In the genomic region with DNA sequence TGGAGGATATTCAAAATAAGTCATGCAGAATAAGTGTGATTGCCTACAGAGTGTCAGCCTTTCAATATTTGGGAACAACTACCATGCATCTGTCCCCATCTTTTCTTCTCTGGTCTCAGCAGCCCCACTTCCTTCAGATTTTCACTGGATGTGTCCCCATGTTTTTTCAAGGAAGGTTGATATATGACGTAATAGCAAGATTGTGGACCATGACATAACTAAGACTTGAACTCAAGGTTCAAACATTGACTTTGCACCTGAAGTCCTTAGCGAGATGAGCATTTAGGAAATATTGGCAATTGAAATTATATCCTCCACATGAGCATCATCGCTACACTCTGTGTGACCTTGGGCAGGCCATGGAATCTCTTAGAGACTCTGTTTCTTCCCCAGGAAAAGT, we compare ENCODE assay signal across 1 cellular context.
A peak's percentile ranks its signal among the peaks of the same experiment; 100 is the strongest.
TF ChIP-seq lines count a peak whose summit lies in the region.

No MANE protein-coding gene starts in this region.

TF ChIP-seq in HepG2, 621 proteins besides CTCF, POLR2A, EP300 and RAD21:
- no peak for TF ChIP-seq ADNP (CRISPR knock-in tag; IDR thresholded peaks at IDR 0.05)
- TF ChIP-seq ZBTB25 (CRISPR knock-in tag; IDR thresholded peaks at IDR 0.05): no peak
- TF ChIP-seq, protein P1, sequence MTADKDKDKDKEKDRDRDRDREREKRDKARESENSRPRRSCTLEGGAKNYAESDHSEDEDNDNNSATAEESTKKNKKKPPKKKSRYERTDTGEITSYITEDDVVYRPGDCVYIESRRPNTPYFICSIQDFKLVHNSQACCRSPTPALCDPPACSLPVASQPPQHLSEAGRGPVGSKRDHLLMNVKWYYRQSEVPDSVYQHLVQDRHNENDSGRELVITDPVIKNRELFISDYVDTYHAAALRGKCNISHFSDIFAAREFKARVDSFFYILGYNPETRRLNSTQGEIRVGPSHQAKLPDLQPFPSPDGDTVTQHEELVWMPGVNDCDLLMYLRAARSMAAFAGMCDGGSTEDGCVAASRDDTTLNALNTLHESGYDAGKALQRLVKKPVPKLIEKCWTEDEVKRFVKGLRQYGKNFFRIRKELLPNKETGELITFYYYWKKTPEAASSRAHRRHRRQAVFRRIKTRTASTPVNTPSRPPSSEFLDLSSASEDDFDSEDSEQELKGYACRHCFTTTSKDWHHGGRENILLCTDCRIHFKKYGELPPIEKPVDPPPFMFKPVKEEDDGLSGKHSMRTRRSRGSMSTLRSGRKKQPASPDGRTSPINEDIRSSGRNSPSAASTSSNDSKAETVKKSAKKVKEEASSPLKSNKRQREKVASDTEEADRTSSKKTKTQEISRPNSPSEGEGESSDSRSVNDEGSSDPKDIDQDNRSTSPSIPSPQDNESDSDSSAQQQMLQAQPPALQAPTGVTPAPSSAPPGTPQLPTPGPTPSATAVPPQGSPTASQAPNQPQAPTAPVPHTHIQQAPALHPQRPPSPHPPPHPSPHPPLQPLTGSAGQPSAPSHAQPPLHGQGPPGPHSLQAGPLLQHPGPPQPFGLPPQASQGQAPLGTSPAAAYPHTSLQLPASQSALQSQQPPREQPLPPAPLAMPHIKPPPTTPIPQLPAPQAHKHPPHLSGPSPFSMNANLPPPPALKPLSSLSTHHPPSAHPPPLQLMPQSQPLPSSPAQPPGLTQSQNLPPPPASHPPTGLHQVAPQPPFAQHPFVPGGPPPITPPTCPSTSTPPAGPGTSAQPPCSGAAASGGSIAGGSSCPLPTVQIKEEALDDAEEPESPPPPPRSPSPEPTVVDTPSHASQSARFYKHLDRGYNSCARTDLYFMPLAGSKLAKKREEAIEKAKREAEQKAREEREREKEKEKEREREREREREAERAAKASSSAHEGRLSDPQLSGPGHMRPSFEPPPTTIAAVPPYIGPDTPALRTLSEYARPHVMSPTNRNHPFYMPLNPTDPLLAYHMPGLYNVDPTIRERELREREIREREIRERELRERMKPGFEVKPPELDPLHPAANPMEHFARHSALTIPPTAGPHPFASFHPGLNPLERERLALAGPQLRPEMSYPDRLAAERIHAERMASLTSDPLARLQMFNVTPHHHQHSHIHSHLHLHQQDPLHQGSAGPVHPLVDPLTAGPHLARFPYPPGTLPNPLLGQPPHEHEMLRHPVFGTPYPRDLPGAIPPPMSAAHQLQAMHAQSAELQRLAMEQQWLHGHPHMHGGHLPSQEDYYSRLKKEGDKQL (CRISPR knock-in tag; IDR thresholded peaks at IDR 0.05; ENCODE audit: low read depth): no peak
- TF ChIP-seq ZNF737 (CRISPR knock-in tag; IDR thresholded peaks at IDR 0.05; ENCODE audit: borderline replicate concordance): no peak
- no peak for TF ChIP-seq CENPX (CRISPR knock-in tag; IDR thresholded peaks at IDR 0.05)
- TF ChIP-seq CEBPB (IDR thresholded peaks at IDR 0.05; ENCODE audit: borderline replicate concordance, low read depth, low read length): 0 out of 2 replicates have a peak, but pooled peaks have one; percentile 19
- TF ChIP-seq ATF7 (IDR thresholded peaks at IDR 0.05): peak; percentile 80
- TF ChIP-seq ATF7 (CRISPR knock-in tag; IDR thresholded peaks at IDR 0.05): no peak
- no peak for TF ChIP-seq ZFP36L2 (CRISPR knock-in tag; IDR thresholded peaks at IDR 0.05)
- no peak for TF ChIP-seq DNMT1 (CRISPR knock-in tag; IDR thresholded peaks at IDR 0.05)
- TF ChIP-seq CREB1 (IDR thresholded peaks at IDR 0.05): peak; percentile 63
- no peak for TF ChIP-seq CREB1 (CRISPR knock-in tag; IDR thresholded peaks at IDR 0.05)
- no peak for TF ChIP-seq ZNF546 (CRISPR knock-in tag; conservative IDR thresholded peaks at IDR 0.05)
- no peak for TF ChIP-seq ZNF496 (CRISPR knock-in tag; IDR thresholded peaks at IDR 0.05; ENCODE audit: insufficient replicate concordance)
